In genomic region chr2:117551858-117552257, GRCh38 we compare ENCODE assay signal across 24 cellular contexts.
"Had no signal": no experiment of that assay in that cellular context is flagged by ENCODE, and none has a peak within 500 bp of the region (broad histone marks: within the 10 kb centered on the region; RNA-seq: fewer than 3 reads in every experiment).

No MANE protein-coding gene starts in this region.

- H3K79me2 ChIP-seq: hepatocyte had no signal

- H3K9me3 ChIP-seq: adrenal gland, ascending aorta, left ventricle myocardium inferior, prostate gland, thoracic aorta had no signal

- ATAC-seq: activated T-cell treated with anti-CD3 and anti-CD28 coated beads, Interleukin-2, amount 50 U/mL, for 4 hours; foreskin keratinocyte; natural killer cell had no signal

- H3K4me2 ChIP-seq: hepatocyte had no signal

- H3K36me3 ChIP-seq: adrenal gland, ascending aorta, brain microvascular endothelial cell, left ventricle myocardium inferior, prostate gland, thoracic aorta had no signal

- H3K27me3 ChIP-seq: adrenal gland, ascending aorta, brain microvascular endothelial cell, foreskin keratinocyte, hepatocyte had no signal

- H3K4me1 Mint-ChIP-seq: natural killer cell had no signal

- H3K36me3 Mint-ChIP-seq: activated naive CD8-positive, alpha-beta T cell; mesothelial cell of epicardium; natural killer cell had no signal

- DNase-seq: activated CD4-positive, alpha-beta T cell treated with anti-CD3 and anti-CD28 coated beads for 4 hours; activated CD4-positive, alpha-beta T cell treated with anti-CD3 and anti-CD28 coated beads, Interleukin-2, amount 50 U/mL, for 48 hours; activated CD4-positive, CD25-positive, alpha-beta regulatory T cell; activated CD8-positive, alpha-beta memory T cell treated with anti-CD3 and anti-CD28 coated beads, Interleukin-2, amount 50 U/mL, for 48 hours; activated naive CD4-positive, alpha-beta T cell; activated T-cell treated with anti-CD3 and anti-CD28 coated beads, Interleukin-2, amount 50 U/mL, for 4 hours; adrenal gland; brain microvascular endothelial cell; caudate nucleus; dermis blood vessel endothelial cell; effector CD8-positive, alpha-beta T cell; foreskin keratinocyte; left ventricle myocardium inferior; natural killer cell; stimulated activated CD4-positive, alpha-beta T cell treated with anti-CD3 and anti-CD28 coated beads, Interleukin-4, amount 100 ng/mL, for 24 hours; stimulated activated naive CD4-positive, alpha-beta T cell treated with Interleukin-2 at 50 U/mL for 16 hours; T1000 had no signal

- H3K4me3 ChIP-seq: adrenal gland, ascending aorta, hepatocyte, left ventricle myocardium inferior, prostate gland, thoracic aorta had no signal

- H2AFZ ChIP-seq: hepatocyte had no signal

- H3K27ac Mint-ChIP-seq: activated naive CD8-positive, alpha-beta T cell; activated T-helper 2 cell treated with anti-CD3 and anti-CD28 coated beads, Interferon-gamma antibody, Interleukin-2, Interleukin-4, amounts not matched to agents 10 μg/mL and 5 μg/mL and 100 μg/mL, durations not matched to agents 14 hours and 24 hours and 36 hours; mesothelial cell of epicardium; natural killer cell had no signal

- H3K27ac ChIP-seq: adrenal gland, ascending aorta, brain microvascular endothelial cell, foreskin keratinocyte, hepatocyte, left ventricle myocardium inferior, prostate gland, thoracic aorta had no signal

- H3K4me1 ChIP-seq: adrenal gland, ascending aorta, foreskin keratinocyte, left ventricle myocardium inferior, prostate gland had no signal

- H3K4me3 Mint-ChIP-seq: activated naive CD8-positive, alpha-beta T cell; activated T-cell treated with anti-CD3 and anti-CD28 coated beads, Interleukin-2, amount 50 U/mL, for 4 hours; mesothelial cell of epicardium; natural killer cell had no signal
